ENCODE assay signal across 9 cellular contexts in genomic region chr1:53511933-53512806, GRCh38. TPM values are rescaled to one million over a fixed set of nuclear protein-coding genes. Genes with fewer than 3 reads are reported as not detected.
DNase-seq lines count a peak whose midpoint lies in the region; ATAC-seq and TF ChIP-seq lines count a peak whose summit lies in the region.
"Had no signal": no experiment of that assay in that cellular context is flagged by ENCODE, and none has a peak within 500 bp of the region (broad histone marks: within the 10 kb centered on the region; RNA-seq: fewer than 3 reads in every experiment).

No MANE protein-coding gene starts in this region.

- H3K9me3 ChIP-seq in neural progenitor cell (ENCODE audit: low read depth): no peaks in the 10 kb centered on the region

- TF ChIP-seq CTCF in C4-2B (conservative IDR thresholded peaks at IDR 0.05): no peak
- no peak for TF ChIP-seq CTCF in neural progenitor cell (IDR thresholded peaks at IDR 0.05)

- peak overlapping the region; percentile 62 for H3K27ac Mint-ChIP-seq in neural progenitor cell
- H3K27ac Mint-ChIP-seq in stimulated activated memory B cell treated with anti-CD40 and anti-IgM and Interleukin-4, amounts not matched to agents 10 μg/mL and 1 μg/mL and 100 μg/mL, for 72 hours: no peak overlapping the region

- H3K4me1 ChIP-seq in neural progenitor cell: peaks cover 35% of the 10 kb centered on the region

- H3K4me2 ChIP-seq in neural progenitor cell: no peak overlapping the region

- H3K36me3 ChIP-seq in neural progenitor cell: no peaks in the 10 kb centered on the region

- H3K36me3 Mint-ChIP-seq in neural progenitor cell: no peaks in the 10 kb centered on the region
- no peaks in the 10 kb centered on the region for H3K36me3 Mint-ChIP-seq in stimulated activated memory B cell treated with anti-CD40 and anti-IgM and Interleukin-4, amounts not matched to agents 10 μg/mL and 1 μg/mL and 100 μg/mL, for 72 hours

- H2AFZ ChIP-seq in neural progenitor cell (replicated peaks): peak overlapping the region; percentile 21

- H4K20me1 ChIP-seq in neural progenitor cell (ENCODE audit: low read depth): no peaks in the 10 kb centered on the region

- peak overlapping the region; percentile 57 for H3K27ac ChIP-seq in C4-2B
- no peak overlapping the region for H3K27ac ChIP-seq in neural progenitor cell

- H3K27me3 Mint-ChIP-seq in neural progenitor cell (ENCODE audit: insufficient read depth, low read depth): peaks cover 11% of the 10 kb centered on the region
- H3K27me3 Mint-ChIP-seq in stimulated activated memory B cell treated with anti-CD40 and anti-IgM and Interleukin-4, amounts not matched to agents 10 μg/mL and 1 μg/mL and 100 μg/mL, for 72 hours: peaks cover 16% of the 10 kb centered on the region

- peaks cover 58% of the 10 kb centered on the region for H3K4me1 Mint-ChIP-seq in neural progenitor cell
- no peaks in the 10 kb centered on the region for H3K4me1 Mint-ChIP-seq in stimulated activated memory B cell treated with anti-CD40 and anti-IgM and Interleukin-4, amounts not matched to agents 10 μg/mL and 1 μg/mL and 100 μg/mL, for 72 hours

- H3K79me2 ChIP-seq in neural progenitor cell (ENCODE audit: low read depth): no peaks in the 10 kb centered on the region

- no peaks in the 10 kb centered on the region for H3K27me3 ChIP-seq in neural progenitor cell

- H3K9me3 Mint-ChIP-seq in neural progenitor cell: no peaks in the 10 kb centered on the region
- no peaks in the 10 kb centered on the region for H3K9me3 Mint-ChIP-seq in stimulated activated memory B cell treated with anti-CD40 and anti-IgM and Interleukin-4, amounts not matched to agents 10 μg/mL and 1 μg/mL and 100 μg/mL, for 72 hours

- DNase-seq in NCI-H2081 treated with DMSO at 0.1 percent for 48 hours (lab: John Stamatoyannopoulos, UW): peak; percentile 48
- DNase-seq in brain pericyte (ENCODE audit: low read depth, low spot score): peak; percentile 89
- no peak for DNase-seq in neural progenitor cell (ENCODE audit: low spot score)
- DNase-seq in SW 1271 (lab: John Stamatoyannopoulos, UW): no peak

- H3F3A ChIP-seq in neural progenitor cell (ENCODE audit: low read depth): peaks cover 4% of the 10 kb centered on the region

- no peak overlapping the region for H3K4me3 Mint-ChIP-seq in neural progenitor cell
- no peak overlapping the region for H3K4me3 Mint-ChIP-seq in stimulated activated memory B cell treated with anti-CD40 and anti-IgM and Interleukin-4, amounts not matched to agents 10 μg/mL and 1 μg/mL and 100 μg/mL, for 72 hours

- H3K4me3 ChIP-seq in neural progenitor cell: no peak overlapping the region

- no peak overlapping the region for H3K9ac ChIP-seq in neural progenitor cell

- ATAC-seq in GM18870 (IDR thresholded peaks at IDR 0.05; ENCODE audit: unreplicated experiment): no peak
- ATAC-seq in stimulated activated memory B cell treated with anti-CD40 and anti-IgM and Interleukin-4, amounts not matched to agents 10 μg/mL and 1 μg/mL and 100 μg/mL, for 72 hours: no peak
- ATAC-seq in GM21717 (IDR thresholded peaks at IDR 0.05; ENCODE audit: unreplicated experiment): no peak

RNA-seq across cellular contexts. Expression of gene DMRTB1, which starts 53.0 kb away (rescaled TPM):
- total RNA-seq in neural progenitor cell (ENCODE audit: low replicate concordance): not detected in 2 replicates
- total RNA-seq: dermis microvascular lymphatic vessel endothelial cell had no signal

Comparison
In these comparisons a context has a peak if more than half of its experiments do, and no peak if none do; other contexts are left out.
1. DNase-seq: peak in NCI-H2081 treated with DMSO at 0.1 percent for 48 hours (single experiment) and brain pericyte (single experiment); none in neural progenitor cell (single experiment) and SW 1271 (0 of 2).